ENCODE assay signal across 43 cellular contexts in genomic region chr12:52670506-52670905, GRCh38. TPM values are rescaled to one million over a fixed set of nuclear protein-coding genes. Genes with fewer than 3 reads are reported as not detected.
"Had no signal": no experiment of that assay in that cellular context is flagged by ENCODE, and none has a peak within 500 bp of the region (broad histone marks: within the 10 kb centered on the region; RNA-seq: fewer than 3 reads in every experiment).

No MANE protein-coding gene starts in this region.

- H3K9me3 ChIP-seq: adrenal gland, ascending aorta, body of pancreas, breast epithelium had no signal

- H3K4me1 Mint-ChIP-seq: activated naive CD4-positive, alpha-beta T cell treated with anti-CD3 and anti-CD28 coated beads, Interleukin-2, amount 10 ng/mL, durations not matched to agents 7 days and 5 days; activated naive CD8-positive, alpha-beta T cell treated with anti-CD3 and anti-CD28 coated beads for 36 hours; activated naive CD8-positive, alpha-beta T cell treated with anti-CD3 and anti-CD28 coated beads, Interleukin-2, amount 10 ng/mL, durations not matched to agents 7 days and 5 days; activated naive CD8-positive, alpha-beta T cell treated with anti-CD3 and anti-CD28 coated beads, Interleukin-2, amount 50 U/mL, for 24 hours; activated T-helper 17 cell treated with anti-CD3 and anti-CD28 coated beads, Interleukin-2, amount 50 U/mL, for 72 hours had no signal

- H3K27ac ChIP-seq: adrenal gland, ascending aorta, body of pancreas, brain microvascular endothelial cell, breast epithelium, cardiac muscle cell had no signal

- H3K27me3 Mint-ChIP-seq: activated naive CD4-positive, alpha-beta T cell treated with anti-CD3 and anti-CD28 coated beads, Interleukin-2, amount 50 U/mL, for 24 hours; activated naive CD8-positive, alpha-beta T cell; activated naive CD8-positive, alpha-beta T cell treated with anti-CD3 and anti-CD28 coated beads for 36 hours; activated naive CD8-positive, alpha-beta T cell treated with anti-CD3 and anti-CD28 coated beads, Interleukin-2, amount 50 U/mL, for 24 hours; activated T-cell treated with anti-CD3 and anti-CD28 coated beads, Interleukin-2, amount 50 U/mL, for 24 hours had no signal

- H3K36me3 ChIP-seq: adrenal gland, ascending aorta, brain microvascular endothelial cell, breast epithelium, cardiac muscle cell had no signal

- H3K4me3 Mint-ChIP-seq: activated naive CD4-positive, alpha-beta T cell treated with anti-CD3 and anti-CD28 coated beads for 36 hours; activated naive CD4-positive, alpha-beta T cell treated with anti-CD3 and anti-CD28 coated beads, Interleukin-2, amount 10 ng/mL, durations not matched to agents 7 days and 5 days; activated naive CD4-positive, alpha-beta T cell treated with anti-CD3 and anti-CD28 coated beads, Interleukin-2, amount 50 U/mL, for 24 hours; activated naive CD8-positive, alpha-beta T cell; activated naive CD8-positive, alpha-beta T cell treated with anti-CD3 and anti-CD28 coated beads for 36 hours; activated naive CD8-positive, alpha-beta T cell treated with anti-CD3 and anti-CD28 coated beads, Interleukin-2, amount 10 ng/mL, durations not matched to agents 7 days and 5 days; activated naive CD8-positive, alpha-beta T cell treated with anti-CD3 and anti-CD28 coated beads, Interleukin-2, amount 50 U/mL, for 24 hours; activated T-cell treated with anti-CD3 and anti-CD28 coated beads, Interleukin-2, amount 50 U/mL, for 24 hours; activated T-cell treated with anti-CD3 and anti-CD28 coated beads, Interleukin-2, amount 50 U/mL, for 4 hours; activated T-cell treated with anti-CD3 and anti-CD28 coated beads, Interleukin-2, amount 50 U/mL, for 72 hours; activated T-helper 1 cell treated with anti-CD3 and anti-CD28 coated beads, Interleukin-12 subunit alpha, Interleukin-12 subunit beta, Interleukin-2, Interleukin-4 antibody, amounts not matched to agents 30 ng/mL and 10 ng/mL and 1 ng/mL, durations not matched to agents 14 hours and 24 hours and 36 hours; activated T-helper 17 cell treated with anti-CD3 and anti-CD28 coated beads, Interleukin-2, amount 50 U/mL, for 72 hours; brain; central memory CD8-positive, alpha-beta T cell had no signal

- H3K27me3 ChIP-seq: ascending aorta, body of pancreas, breast epithelium had no signal

- H3K27ac Mint-ChIP-seq: activated naive CD4-positive, alpha-beta T cell treated with anti-CD3 and anti-CD28 coated beads for 36 hours; activated naive CD4-positive, alpha-beta T cell treated with anti-CD3 and anti-CD28 coated beads, Interleukin-2, amount 10 ng/mL, durations not matched to agents 7 days and 5 days; activated naive CD4-positive, alpha-beta T cell treated with anti-CD3 and anti-CD28 coated beads, Interleukin-2, amount 50 U/mL, for 24 hours; activated naive CD4-positive, alpha-beta T cell treated with anti-CD3 and anti-CD28 coated beads, Interleukin-2, amount 50 U/mL, for 72 hours; activated naive CD8-positive, alpha-beta T cell; activated naive CD8-positive, alpha-beta T cell treated with anti-CD3 and anti-CD28 coated beads for 36 hours; activated naive CD8-positive, alpha-beta T cell treated with anti-CD3 and anti-CD28 coated beads, Interleukin-2, amount 10 ng/mL, durations not matched to agents 7 days and 5 days; activated naive CD8-positive, alpha-beta T cell treated with anti-CD3 and anti-CD28 coated beads, Interleukin-2, amount 50 U/mL, for 24 hours; activated T-cell treated with anti-CD3 and anti-CD28 coated beads, Interleukin-2, amount 50 U/mL, for 24 hours; activated T-cell treated with anti-CD3 and anti-CD28 coated beads, Interleukin-2, amount 50 U/mL, for 72 hours; activated T-helper 1 cell treated with anti-CD3 and anti-CD28 coated beads, Interleukin-12 subunit alpha, Interleukin-12 subunit beta, Interleukin-2, Interleukin-4 antibody, amounts not matched to agents 30 ng/mL and 10 ng/mL and 1 ng/mL, durations not matched to agents 14 hours and 24 hours and 36 hours; activated T-helper 17 cell treated with anti-CD3 and anti-CD28 coated beads, Interleukin-2, amount 50 U/mL, for 72 hours; activated T-helper 2 cell treated with anti-CD3 and anti-CD28 coated beads, Interferon-gamma antibody, Interleukin-2, Interleukin-4, amounts not matched to agents 10 μg/mL and 5 μg/mL and 100 μg/mL, durations not matched to agents 14 hours and 24 hours and 36 hours; brain had no signal

- H3K9me3 Mint-ChIP-seq: activated naive CD4-positive, alpha-beta T cell treated with anti-CD3 and anti-CD28 coated beads for 36 hours; activated naive CD4-positive, alpha-beta T cell treated with anti-CD3 and anti-CD28 coated beads, Interleukin-2, amount 10 ng/mL, durations not matched to agents 7 days and 5 days; activated naive CD4-positive, alpha-beta T cell treated with anti-CD3 and anti-CD28 coated beads, Interleukin-2, amount 50 U/mL, for 24 hours; activated naive CD4-positive, alpha-beta T cell treated with anti-CD3 and anti-CD28 coated beads, Interleukin-2, amount 50 U/mL, for 72 hours; activated naive CD8-positive, alpha-beta T cell treated with anti-CD3 and anti-CD28 coated beads for 36 hours; activated naive CD8-positive, alpha-beta T cell treated with anti-CD3 and anti-CD28 coated beads, Interleukin-2, amount 10 ng/mL, durations not matched to agents 7 days and 5 days; activated naive CD8-positive, alpha-beta T cell treated with anti-CD3 and anti-CD28 coated beads, Interleukin-2, amount 50 U/mL, for 24 hours; activated T-cell treated with anti-CD3 and anti-CD28 coated beads, Interleukin-2, amount 50 U/mL, for 24 hours; activated T-cell treated with anti-CD3 and anti-CD28 coated beads, Interleukin-2, amount 50 U/mL, for 4 hours; activated T-cell treated with anti-CD3 and anti-CD28 coated beads, Interleukin-2, amount 50 U/mL, for 72 hours; activated T-helper 1 cell treated with anti-CD3 and anti-CD28 coated beads, Interleukin-12 subunit alpha, Interleukin-12 subunit beta, Interleukin-2, Interleukin-4 antibody, amounts not matched to agents 30 ng/mL and 10 ng/mL and 1 ng/mL, durations not matched to agents 14 hours and 24 hours and 36 hours; activated T-helper 17 cell treated with anti-CD3 and anti-CD28 coated beads, Interleukin-2, amount 50 U/mL, for 72 hours; activated T-helper 2 cell treated with anti-CD3 and anti-CD28 coated beads, Interferon-gamma antibody, Interleukin-2, Interleukin-4, amounts not matched to agents 10 μg/mL and 5 μg/mL and 100 μg/mL, durations not matched to agents 14 hours and 24 hours and 36 hours; central memory CD8-positive, alpha-beta T cell had no signal

- H3K4me3 ChIP-seq: adrenal gland, ascending aorta, body of pancreas, breast epithelium, cardiac muscle cell had no signal

- DNase-seq: activated effector memory CD4-positive, alpha-beta T cell treated with anti-CD3 and anti-CD28 coated beads, Interleukin-2, amount 50 U/mL, for 16 hours; activated effector memory CD4-positive, alpha-beta T cell treated with Interleukin-2 at 50 U/mL for 16 hours; activated gamma-delta T cell; activated gamma-delta T cell treated with Interleukin-2 at 50 U/mL for 16 hours; activated naive CD4-positive, alpha-beta T cell; activated naive CD4-positive, alpha-beta T cell treated with anti-CD3 and anti-CD28 coated beads for 36 hours; activated naive CD4-positive, alpha-beta T cell treated with anti-CD3 and anti-CD28 coated beads, Interleukin-2, amount 10 ng/mL, durations not matched to agents 7 days and 5 days; activated naive CD4-positive, alpha-beta T cell treated with anti-CD3 and anti-CD28 coated beads, Interleukin-2, amount 50 U/mL, for 16 hours; activated naive CD4-positive, alpha-beta T cell treated with Interleukin-2 at 50 U/mL for 16 hours; activated naive CD8-positive, alpha-beta T cell treated with anti-CD3 and anti-CD28 coated beads for 36 hours; activated naive CD8-positive, alpha-beta T cell treated with anti-CD3 and anti-CD28 coated beads, Interleukin-2, amount 10 ng/mL, durations not matched to agents 7 days and 5 days; activated naive CD8-positive, alpha-beta T cell treated with anti-CD3 and anti-CD28 coated beads, Interleukin-2, amount 50 U/mL, for 24 hours; activated T-cell treated with anti-CD3 and anti-CD28 coated beads, Interleukin-2, amount 50 U/mL, for 1 hour; activated T-cell treated with anti-CD3 and anti-CD28 coated beads, Interleukin-2, amount 50 U/mL, for 24 hours; activated T-cell treated with anti-CD3 and anti-CD28 coated beads, Interleukin-2, amount 50 U/mL, for 4 hours; activated T-cell treated with anti-CD3 and anti-CD28 coated beads, Interleukin-2, amount 50 U/mL, for 48 hours; activated T-cell treated with anti-CD3 and anti-CD28 coated beads, Interleukin-2, amount 50 U/mL, for 72 hours; adrenal gland; amniotic stem cell; amygdala; anterior cingulate cortex; aorta; body of pancreas; brain microvascular endothelial cell; caudate nucleus; cerebellar nuclear complex had no signal

- H3K4me1 ChIP-seq: adrenal gland, ascending aorta, body of pancreas, breast epithelium had no signal

- H3K36me3 Mint-ChIP-seq: activated naive CD4-positive, alpha-beta T cell treated with anti-CD3 and anti-CD28 coated beads, Interleukin-2, amount 10 ng/mL, durations not matched to agents 7 days and 5 days; activated naive CD4-positive, alpha-beta T cell treated with anti-CD3 and anti-CD28 coated beads, Interleukin-2, amount 50 U/mL, for 24 hours; activated naive CD4-positive, alpha-beta T cell treated with anti-CD3 and anti-CD28 coated beads, Interleukin-2, amount 50 U/mL, for 72 hours; activated naive CD8-positive, alpha-beta T cell; activated naive CD8-positive, alpha-beta T cell treated with anti-CD3 and anti-CD28 coated beads for 36 hours; activated naive CD8-positive, alpha-beta T cell treated with anti-CD3 and anti-CD28 coated beads, Interleukin-2, amount 10 ng/mL, durations not matched to agents 7 days and 5 days; brain had no signal

RNA-seq across cellular contexts. Expression of gene KRT1, which starts 9.7 kb away (rescaled TPM):
- total RNA-seq: activated naive CD4-positive, alpha-beta T cell treated with anti-CD3 and anti-CD28 coated beads for 36 hours; activated naive CD4-positive, alpha-beta T cell treated with anti-CD3 and anti-CD28 coated beads, Interleukin-2, amount 50 U/mL, for 72 hours; activated naive CD8-positive, alpha-beta T cell treated with anti-CD3 and anti-CD28 coated beads for 36 hours; activated naive CD8-positive, alpha-beta T cell treated with anti-CD3 and anti-CD28 coated beads, Interleukin-2, amount 10 ng/mL, durations not matched to agents 7 days and 5 days; activated T-cell treated with anti-CD3 and anti-CD28 coated beads, Interleukin-2, amount 50 U/mL, for 72 hours; activated T-helper 1 cell treated with anti-CD3 and anti-CD28 coated beads, Interleukin-12 subunit alpha, Interleukin-12 subunit beta, Interleukin-2, Interleukin-4 antibody, amounts not matched to agents 30 ng/mL and 10 ng/mL and 1 ng/mL, durations not matched to agents 14 hours and 24 hours and 36 hours; activated T-helper 17 cell treated with anti-CD3 and anti-CD28 coated beads, Interleukin-2, amount 50 U/mL, for 72 hours; ascending aorta; astrocyte; body of pancreas; breast epithelium; bronchial epithelial cell; cardiac muscle cell; cardiac septum; chondrocyte had no signal
- polyA plus RNA-seq: adipose tissue, adrenal gland, aorta, cardiac muscle cell had no signal

RNA-seq across cellular contexts. Expression of gene KRT2, which starts 18.5 kb away (rescaled TPM):
- total RNA-seq: activated naive CD4-positive, alpha-beta T cell treated with anti-CD3 and anti-CD28 coated beads for 36 hours; activated naive CD4-positive, alpha-beta T cell treated with anti-CD3 and anti-CD28 coated beads, Interleukin-2, amount 50 U/mL, for 72 hours; activated naive CD8-positive, alpha-beta T cell treated with anti-CD3 and anti-CD28 coated beads for 36 hours; activated naive CD8-positive, alpha-beta T cell treated with anti-CD3 and anti-CD28 coated beads, Interleukin-2, amount 10 ng/mL, durations not matched to agents 7 days and 5 days; activated T-cell treated with anti-CD3 and anti-CD28 coated beads, Interleukin-2, amount 50 U/mL, for 4 hours; activated T-cell treated with anti-CD3 and anti-CD28 coated beads, Interleukin-2, amount 50 U/mL, for 72 hours; activated T-helper 1 cell treated with anti-CD3 and anti-CD28 coated beads, Interleukin-12 subunit alpha, Interleukin-12 subunit beta, Interleukin-2, Interleukin-4 antibody, amounts not matched to agents 30 ng/mL and 10 ng/mL and 1 ng/mL, durations not matched to agents 14 hours and 24 hours and 36 hours; activated T-helper 17 cell treated with anti-CD3 and anti-CD28 coated beads, Interleukin-2, amount 50 U/mL, for 72 hours; activated T-helper 2 cell treated with anti-CD3 and anti-CD28 coated beads, Interferon-gamma antibody, Interleukin-2, Interleukin-4, amounts not matched to agents 10 μg/mL and 5 μg/mL and 100 μg/mL, durations not matched to agents 14 hours and 24 hours and 36 hours; adrenal gland; aorta; ascending aorta; astrocyte; body of pancreas; breast epithelium; bronchial epithelial cell; cardiac muscle cell; cardiac septum; chondrocyte had no signal
- polyA plus RNA-seq: adipose tissue, cardiac muscle cell had no signal

RNA-seq across cellular contexts. Expression of gene KRT77, which starts 32.8 kb away (rescaled TPM):
- total RNA-seq: activated naive CD4-positive, alpha-beta T cell treated with anti-CD3 and anti-CD28 coated beads for 36 hours; activated naive CD4-positive, alpha-beta T cell treated with anti-CD3 and anti-CD28 coated beads, Interleukin-2, amount 50 U/mL, for 72 hours; activated naive CD8-positive, alpha-beta T cell treated with anti-CD3 and anti-CD28 coated beads for 36 hours; activated naive CD8-positive, alpha-beta T cell treated with anti-CD3 and anti-CD28 coated beads, Interleukin-2, amount 10 ng/mL, durations not matched to agents 7 days and 5 days; activated T-cell treated with anti-CD3 and anti-CD28 coated beads, Interleukin-2, amount 50 U/mL, for 4 hours; activated T-cell treated with anti-CD3 and anti-CD28 coated beads, Interleukin-2, amount 50 U/mL, for 72 hours; activated T-helper 1 cell treated with anti-CD3 and anti-CD28 coated beads, Interleukin-12 subunit alpha, Interleukin-12 subunit beta, Interleukin-2, Interleukin-4 antibody, amounts not matched to agents 30 ng/mL and 10 ng/mL and 1 ng/mL, durations not matched to agents 14 hours and 24 hours and 36 hours; activated T-helper 17 cell treated with anti-CD3 and anti-CD28 coated beads, Interleukin-2, amount 50 U/mL, for 72 hours; activated T-helper 2 cell treated with anti-CD3 and anti-CD28 coated beads, Interferon-gamma antibody, Interleukin-2, Interleukin-4, amounts not matched to agents 10 μg/mL and 5 μg/mL and 100 μg/mL, durations not matched to agents 14 hours and 24 hours and 36 hours; adrenal gland; aorta; ascending aorta; astrocyte; body of pancreas; bronchial epithelial cell; cardiac muscle cell; cardiac septum; chondrocyte had no signal
- polyA plus RNA-seq: adrenal gland, aorta, cardiac muscle cell had no signal

RNA-seq across cellular contexts. Expression of gene KRT73, which starts 52.1 kb away (rescaled TPM):
- total RNA-seq: activated T-helper 1 cell treated with anti-CD3 and anti-CD28 coated beads, Interleukin-12 subunit alpha, Interleukin-12 subunit beta, Interleukin-2, Interleukin-4 antibody, amounts not matched to agents 30 ng/mL and 10 ng/mL and 1 ng/mL, durations not matched to agents 14 hours and 24 hours and 36 hours; activated T-helper 17 cell treated with anti-CD3 and anti-CD28 coated beads, Interleukin-2, amount 50 U/mL, for 72 hours; activated T-helper 2 cell treated with anti-CD3 and anti-CD28 coated beads, Interferon-gamma antibody, Interleukin-2, Interleukin-4, amounts not matched to agents 10 μg/mL and 5 μg/mL and 100 μg/mL, durations not matched to agents 14 hours and 24 hours and 36 hours; aorta; ascending aorta; astrocyte; breast epithelium; bronchial epithelial cell; cardiac muscle cell; cardiac septum; cerebellum; chondrocyte had no signal
- polyA plus RNA-seq: aorta, cardiac muscle cell had no signal
